ENCODE assay signal across 21 cellular contexts in genomic region chr3:14299767-14300166, GRCh38.
A peak's percentile ranks its signal among the peaks of the same experiment; 100 is the strongest.
DNase-seq lines count a peak whose midpoint lies in the region; ATAC-seq and TF ChIP-seq lines count a peak whose summit lies in the region.
"Had no signal": no experiment of that assay in that cellular context is flagged by ENCODE, and none has a peak within 500 bp of the region (broad histone marks: within the 10 kb centered on the region; RNA-seq: fewer than 3 reads in every experiment).

No MANE protein-coding gene starts in this region.

- peaks cover 0 to 36% of the 10 kb centered on the region in 2 donors for H3K4me1 ChIP-seq in right atrium auricular region
- H3K4me1 ChIP-seq: HAP-1 had no signal

- H3K27ac ChIP-seq in right atrium auricular region, result no peak overlapping the region
- H3K27ac ChIP-seq: transverse colon had no signal

- TF ChIP-seq CTCF in right atrium auricular region (IDR thresholded peaks at IDR 0.05), result no peak

- H3K4me3 ChIP-seq in right atrium auricular region, result no peak overlapping the region
- H3K4me3 ChIP-seq: HAP-1, transverse colon had no signal

- no peaks in the 10 kb centered on the region for H3K9me3 ChIP-seq in right atrium auricular region
- H3K9me3 ChIP-seq: HAP-1, SK-N-SH, transverse colon had no signal

- peak; percentile 30 for DNase-seq in MV-4-11 (lab: John Stamatoyannopoulos, UW)
- no peak for DNase-seq in activated CD4-positive, CD25-positive, alpha-beta regulatory T cell (lab: John Stamatoyannopoulos, UW)
- no peak for DNase-seq in right atrium auricular region (ENCODE audit: low spot score)
- no peak for DNase-seq in left cardiac atrium
- DNase-seq: activated CD4-positive, alpha-beta T cell treated with anti-CD3 and anti-CD28 coated beads for 4 hours; activated naive CD4-positive, alpha-beta T cell treated with anti-CD3 and anti-CD28 coated beads, Interleukin-2, amount 50 U/mL, for 16 hours; glutamatergic neuron; immature natural killer cell; naive thymus-derived CD4-positive, alpha-beta T cell; NCI-H187 treated with DMSO at 0.1 percent for 48 hours; NCI-H510A; PC-3; posterior cingulate gyrus; SK-N-SH; small intestine; transverse colon had no signal

- no peaks in the 10 kb centered on the region for H3K36me3 ChIP-seq in right atrium auricular region
- H3K36me3 ChIP-seq: HAP-1, transverse colon had no signal

- ATAC-seq in GM18517 (IDR thresholded peaks at IDR 0.05; ENCODE audit: unreplicated experiment) (peak; percentile 71), GM19452 (IDR thresholded peaks at IDR 0.05; ENCODE audit: unreplicated experiment) (peak; percentile 79), HG02798 (IDR thresholded peaks at IDR 0.05; ENCODE audit: poor library complexity, unreplicated experiment) (peak; percentile 46), HG03039 (IDR thresholded peaks at IDR 0.05; ENCODE audit: unreplicated experiment) (no peak), left cardiac atrium (no peak)
- ATAC-seq: naive thymus-derived CD4-positive, alpha-beta T cell; PC-3 had no signal

- H3K27me3 ChIP-seq in right atrium auricular region, result no peaks in the 10 kb centered on the region
- H3K27me3 ChIP-seq: transverse colon had no signal

- intact Hi-C loops in left cardiac atrium (cut with DNase I), result no loop called here

Comparison
In these comparisons a context has a peak if more than half of its experiments do, and no peak if none do; other contexts are left out.
1. ATAC-seq: peak in GM18517 (single experiment), GM19452 (single experiment) and HG02798 (single experiment); none in HG03039 (single experiment) and left cardiac atrium (0 of 2).